Comparison of ENCODE assay signal across 16 cellular contexts in genomic region chr20:90651-91050, GRCh38. TPM values are rescaled to one million over a fixed set of nuclear protein-coding genes. Genes with fewer than 3 reads are reported as not detected.
"Had no signal": no experiment of that assay in that cellular context is flagged by ENCODE, and none has a peak within 500 bp of the region (broad histone marks: within the 10 kb centered on the region; RNA-seq: fewer than 3 reads in every experiment).

No MANE protein-coding gene starts in this region.

- ATAC-seq: activated naive CD8-positive, alpha-beta T cell treated with anti-CD3 and anti-CD28 coated beads, Interleukin-2, amount 50 U/mL, for 24 hours; gastrocnemius medialis; heart right ventricle had no signal

- H3K4me3 ChIP-seq: gastrocnemius medialis, heart right ventricle, right atrium auricular region, skin epidermis, uterus had no signal

- DNase-seq: activated CD4-positive, alpha-beta memory T cell treated with anti-CD3 and anti-CD28 coated beads, Interleukin-2, amount 10 ng/mL, durations not matched to agents 7 days and 5 days; activated CD4-positive, CD25-positive, alpha-beta regulatory T cell treated with anti-CD3 and anti-CD28 coated beads, Interleukin-2, amount 50 U/mL, for 72 hours; activated naive CD4-positive, alpha-beta T cell treated with Interleukin-2 at 50 U/mL for 16 hours; activated naive CD8-positive, alpha-beta T cell treated with anti-CD3 and anti-CD28 coated beads, Interleukin-2, amount 50 U/mL, for 24 hours; gastrocnemius medialis; heart right ventricle; midbrain; uterus had no signal

- H3K36me3 ChIP-seq: gastrocnemius medialis, heart right ventricle, right atrium auricular region, uterus had no signal

- H3K27me3 ChIP-seq: right atrium auricular region, uterus had no signal

- H3K4me1 ChIP-seq: gastrocnemius medialis, heart right ventricle, right atrium auricular region, uterus had no signal

- H3K27ac ChIP-seq: gastrocnemius medialis, heart right ventricle, right atrium auricular region, skin epidermis, uterus had no signal

- H3K9me3 ChIP-seq: uterus had no signal

RNA-seq across cellular contexts. Expression of gene DEFB125, which starts 3.2 kb away (rescaled TPM):
- total RNA-seq: activated CD4-positive, alpha-beta memory T cell treated with anti-CD3 and anti-CD28 coated beads, Interleukin-2, amount 10 ng/mL, durations not matched to agents 7 days and 5 days; astrocyte; cardiac septum; fibroblast of lung; gastrocnemius medialis; heart right ventricle; lower leg skin; right atrium auricular region; T-helper 2 cell treated with Interferon-gamma antibody and Interleukin-4, amounts not matched to agents 100 ng/mL and 5 ng/mL, for 36 hours; uterus had no signal
- polyA plus RNA-seq: fibroblast of lung, heart right ventricle had no signal

RNA-seq across cellular contexts. Expression of gene DEFB126, which starts 51.7 kb away (rescaled TPM):
- total RNA-seq: activated CD4-positive, alpha-beta memory T cell treated with anti-CD3 and anti-CD28 coated beads, Interleukin-2, amount 10 ng/mL, durations not matched to agents 7 days and 5 days; astrocyte; cardiac septum; fibroblast of lung; gastrocnemius medialis; heart right ventricle; lower leg skin; right atrium auricular region; T-helper 2 cell treated with Interferon-gamma antibody and Interleukin-4, amounts not matched to agents 100 ng/mL and 5 ng/mL, for 36 hours; uterus had no signal
- polyA plus RNA-seq: fibroblast of lung, heart right ventricle, thymus had no signal
